In the genomic region with DNA sequence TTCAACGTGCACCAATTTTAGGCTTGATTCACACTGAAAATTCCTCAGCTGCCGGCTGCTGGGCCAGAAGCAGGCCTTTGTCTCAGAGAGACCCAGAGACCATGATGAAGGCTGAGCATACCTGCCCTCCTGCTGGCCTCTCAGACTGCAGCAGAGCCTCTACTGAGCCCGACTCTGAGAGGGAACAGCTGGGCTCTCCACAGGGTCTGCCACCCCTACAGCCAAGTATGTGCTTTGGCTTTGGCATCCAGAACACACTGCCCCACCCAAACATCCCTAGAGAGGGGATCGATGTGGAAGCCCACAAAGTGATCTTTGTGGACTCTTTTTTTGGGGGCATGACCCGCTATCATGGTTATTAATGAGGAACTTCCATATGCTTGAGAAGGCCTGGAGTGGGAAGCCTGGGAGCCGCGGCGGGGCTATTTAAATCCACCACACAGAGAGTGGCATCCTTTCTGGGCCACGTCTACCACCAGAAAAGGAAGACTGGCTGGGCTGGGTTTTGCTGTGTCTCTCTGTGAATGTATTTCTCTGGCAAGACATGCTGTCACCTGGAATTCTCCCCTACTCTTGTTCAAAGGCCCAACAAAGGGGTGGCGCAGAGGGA, we compare ENCODE assay signal across 27 cellular contexts.
DNase-seq lines count a peak whose midpoint lies in the region; ATAC-seq and TF ChIP-seq lines count a peak whose summit lies in the region.
"Had no signal": no experiment of that assay in that cellular context is flagged by ENCODE, and none has a peak within 500 bp of the region (broad histone marks: within the 10 kb centered on the region; RNA-seq: fewer than 3 reads in every experiment).

No MANE protein-coding gene starts in this region.

- H3K9me3 ChIP-seq in right cardiac atrium (ENCODE audit: control insufficient read depth, low read length) (no peaks in the 10 kb centered on the region), heart right ventricle (peaks cover 0 to 5% (median 0%) of the 10 kb centered on the region in 11 donors), trophoblast cell (ENCODE audit: insufficient read depth, low read depth, low read length) (peaks cover 2% of the 10 kb centered on the region)
- H3K9me3 ChIP-seq: HAP-1, psoas muscle, spleen had no signal

- no peaks in the 10 kb centered on the region for H3K79me2 ChIP-seq in trophoblast cell (ENCODE audit: control insufficient read depth, insufficient read depth, low read length, poor library complexity)

- H2BK120ac ChIP-seq in trophoblast cell (ENCODE audit: insufficient read depth, low read length, poor library complexity) = no peak overlapping the region

- H3K36me3 ChIP-seq in heart right ventricle (no peaks in the 10 kb centered on the region), trophoblast cell (ENCODE audit: control insufficient read depth in 1 of 2, insufficient read depth in 2 of 2, low read length in 2 of 2) (no peaks in the 10 kb centered on the region)
- H3K36me3 ChIP-seq: HAP-1, spleen had no signal

- no peak overlapping the region for H3K18ac ChIP-seq in trophoblast cell (ENCODE audit: low read length)

- H3K4ac ChIP-seq in trophoblast cell (ENCODE audit: low read depth, low read length) = no peak overlapping the region

- peak overlapping the region; percentile 48 for H4K91ac ChIP-seq in trophoblast cell (ENCODE audit: low read depth, low read length)

- no peak overlapping the region for H2BK5ac ChIP-seq in trophoblast cell (ENCODE audit: low read depth, low read length, poor library complexity)

- H3K4me1 ChIP-seq in right cardiac atrium (ENCODE audit: control insufficient read depth, insufficient read depth, low read length) (peaks cover 48% of the 10 kb centered on the region), heart right ventricle (peaks cover 15 to 62% (median 42%) of the 10 kb centered on the region in 9 donors), trophoblast cell (ENCODE audit: control insufficient read depth in 1 of 2, insufficient read depth in 2 of 2, low read length in 2 of 2) (peaks cover 40 to 51% of the 10 kb centered on the region in 2 experiments)
- H3K4me1 ChIP-seq: HAP-1, psoas muscle had no signal

- H3K23ac ChIP-seq in trophoblast cell (ENCODE audit: low read length) = no peak overlapping the region

- no peak overlapping the region for H2AK5ac ChIP-seq in trophoblast cell (ENCODE audit: low read length)

- no peaks in the 10 kb centered on the region for H3K27me3 ChIP-seq in right cardiac atrium (ENCODE audit: control insufficient read depth, insufficient read depth)
- H3K27me3 ChIP-seq in heart right ventricle = no peaks in the 10 kb centered on the region
- no peaks in the 10 kb centered on the region for H3K27me3 ChIP-seq in dorsolateral prefrontal cortex
- H3K27me3 ChIP-seq in trophoblast cell (ENCODE audit: insufficient read depth, low read length) = no peaks in the 10 kb centered on the region
- H3K27me3 ChIP-seq: spleen had no signal

- peak overlapping the region; percentile 94 for H3K27ac ChIP-seq in right cardiac atrium (ENCODE audit: low read length)
- no peak overlapping the region for H3K27ac ChIP-seq in heart right ventricle
- peak overlapping the region; percentile 80 to 100 (median 97) for H3K27ac ChIP-seq in dorsolateral prefrontal cortex
- H3K27ac ChIP-seq in trophoblast cell (ENCODE audit: low read depth, low read length) = no peak overlapping the region
- H3K27ac ChIP-seq: epithelial cell of prostate, psoas muscle had no signal

- no peak overlapping the region for H3K9ac ChIP-seq in trophoblast cell (ENCODE audit: low read length)

- no peak for ATAC-seq in right cardiac atrium
- no peak for ATAC-seq in heart right ventricle
- no peak for ATAC-seq in sciatic nerve
- ATAC-seq: activated CD4-positive, alpha-beta T cell treated with anti-CD3 and anti-CD28 coated beads for 36 hours; activated T-cell treated with anti-CD3 and anti-CD28 coated beads, Interleukin-2, amount 50 U/mL, for 72 hours; left colon; psoas muscle had no signal

- H3K14ac ChIP-seq in trophoblast cell (ENCODE audit: low read length) = no peak overlapping the region

- H4K8ac ChIP-seq in trophoblast cell (ENCODE audit: low read depth, low read length) = no peak overlapping the region

- 71% methylated on average over 10 of the region's 10 CpGs for WGBS in right cardiac atrium
- 88 to 93% methylated on average over 10 of the region's 10 CpGs for WGBS in heart right ventricle, 2 donors
- WGBS in trophoblast cell (ENCODE audit: extremely low coverage, insufficient coverage, insufficient read length) = no CpG with 5 or more reads among the region's 10 CpGs

- H3K79me1 ChIP-seq in trophoblast cell (ENCODE audit: low read length) = peaks cover 11% of the 10 kb centered on the region

- no peak for TF ChIP-seq CTCF in heart right ventricle (IDR thresholded peaks at IDR 0.05)
- no peak for TF ChIP-seq CTCF in dorsolateral prefrontal cortex (IDR thresholded peaks at IDR 0.05 in 54 of 56, conservative IDR thresholded peaks at IDR 0.05 in 2 of 56; ENCODE audit: low read depth in 1 of 56, partially characterized antibody in 56 of 56)
- no peak for TF ChIP-seq CTCF in GM13977 (IDR thresholded peaks at IDR 0.05; ENCODE audit: extremely low read depth, insufficient read depth, missing control alignments)

- no peak overlapping the region for H2AFZ ChIP-seq in trophoblast cell (ENCODE audit: insufficient read depth, low read length, poor library complexity)

- no peak overlapping the region for H3K4me2 ChIP-seq in trophoblast cell (ENCODE audit: low read length)

- H4K12ac ChIP-seq in trophoblast cell (ENCODE audit: low read depth, low read length) = no peak overlapping the region

- H3K4me3 ChIP-seq in right cardiac atrium (ENCODE audit: low read length) (no peak overlapping the region), heart right ventricle (no peak overlapping the region), dorsolateral prefrontal cortex (no peak overlapping the region), trophoblast cell (ENCODE audit: low read depth, low read length) (no peak overlapping the region)
- H3K4me3 ChIP-seq: HAP-1, psoas muscle, spleen had no signal

- no peak for DNase-seq in right cardiac atrium
- no peak for DNase-seq in heart right ventricle
- DNase-seq in dorsolateral prefrontal cortex = no peak
- no peak for DNase-seq in trophoblast cell
- no peak for DNase-seq in sciatic nerve (ENCODE audit: low spot score)
- no peak for DNase-seq in GM13977 (ENCODE audit: low spot score)
- no peak for DNase-seq in NCI-H524 treated with DMSO at 0.1 percent for 48 hours (lab: John Stamatoyannopoulos, UW)
- no peak for DNase-seq in G401 (ENCODE audit: low spot score)
- DNase-seq: activated CD4-positive, alpha-beta T cell treated with anti-CD3 and anti-CD28 coated beads for 36 hours; activated naive CD4-positive, alpha-beta T cell treated with anti-CD3 and anti-CD28 coated beads, Interleukin-2, amount 50 U/mL, for 16 hours; activated T-cell treated with anti-CD3 and anti-CD28 coated beads, Interleukin-2, amount 50 U/mL, for 72 hours; AML-193; aorta; central memory CD4-positive, alpha-beta T cell; DMS79 treated with DMSO at 0.1 percent for 48 hours; Kasumi-1; left colon; NCI-H1694 treated with DMSO at 0.1 percent for 48 hours; NCI-H2171; nucleus accumbens; psoas muscle; RPMI8226; spleen; stimulated activated CD4-positive, alpha-beta T cell treated with anti-CD3 and anti-CD28 coated beads, Interleukin-2, amount 100 ng/mL, for 48 hours; stimulated activated naive CD4-positive, alpha-beta T cell had no signal

- in situ Hi-C loops in GM13977 (cut with MboI; ENCODE audit: low pct_unique_long_range_greater_than_20kb, low sequenced_read_pairs, unreplicated experiment) = no loop called here
- in situ Hi-C loops in G401 (cut with HindIII; ENCODE audit: low sequenced_read_pairs) = no loop called here

- H2BK12ac ChIP-seq in trophoblast cell (ENCODE audit: low read length) = no peak overlapping the region

- intact Hi-C loops in right cardiac atrium (cut with DNase I) = loop anchor here in 2 of 4 donors (5.0 to 10.0 kb wide), 2 partner anchors 66 to 68 kb away; a partner anchor contains a TSS
- intact Hi-C loops in heart right ventricle (cut with DNase I) = no loop called here
- intact Hi-C loops in dorsolateral prefrontal cortex (cut with DNase I) = loop anchor here in 1 of 2 donors (5.0 kb wide), 1 partner anchor 37 kb away; no protein-coding TSS in a partner anchor
- intact Hi-C loops in sciatic nerve (cut with DNase I) = no loop called here

Comparison
In these comparisons a context has a peak if more than half of its experiments do, and no peak if none do; other contexts are left out.
1. H3K27ac ChIP-seq: peak in right cardiac atrium (single experiment) and dorsolateral prefrontal cortex (59 of 59); none in heart right ventricle (0 of 10) and trophoblast cell (single experiment).